8 cellular contexts compared by ENCODE assay signal in genomic region chr9:83649080-83649479, GRCh38. TPM values are rescaled to one million over a fixed set of nuclear protein-coding genes. Genes with fewer than 3 reads are reported as not detected.
DNase-seq lines count a peak whose midpoint lies in the region; ATAC-seq and TF ChIP-seq lines count a peak whose summit lies in the region.

No MANE protein-coding gene starts in this region.

- no peak overlapping the region for H3K4ac ChIP-seq in mesendoderm (ENCODE audit: low read depth, low read length)

- H3K79me2 ChIP-seq in HCT116 (ENCODE audit: insufficient read depth, low read length) (no peaks in the 10 kb centered on the region; the same call in 1 of the 2 replicates), mesendoderm (ENCODE audit: control insufficient read depth, insufficient read depth, low read length) (no peaks in the 10 kb centered on the region)

- H3K4me3 ChIP-seq in HCT116 (replicated peaks in 1 of 2; ENCODE audit: low read depth in 1 of 2, low read length in 2 of 2) (no peak overlapping the region), mesendoderm (ENCODE audit: low read length) (no peak overlapping the region)

- TF ChIP-seq CTCF in HCT116 (IDR thresholded peaks at IDR 0.05 in 2 of 3, conservative IDR thresholded peaks at IDR 0.05 in 1 of 3; ENCODE audit: borderline replicate concordance in 1 of 3, insufficient read depth in 1 of 3, low read depth in 2 of 3, low read length in 2 of 3): peak; percentile 36 to 83 (median 81); a peak in 5 of 6 replicates

- H3K9me2 ChIP-seq in HCT116 (ENCODE audit: insufficient read depth): no peaks in the 10 kb centered on the region

- no peak for TF ChIP-seq POLR2A in HCT116 (IDR thresholded peaks at IDR 0.05; ENCODE audit: borderline replicate concordance, extremely low read depth, insufficient read depth, insufficient read length)

- no CpG with 5 or more reads among the region's 8 CpGs for WGBS in mesendoderm (ENCODE audit: extremely low coverage, insufficient coverage, low lambda C conversion rate)

- H3K23ac ChIP-seq in mesendoderm (ENCODE audit: low read length): no peak overlapping the region

- no peak overlapping the region for H4K8ac ChIP-seq in mesendoderm (ENCODE audit: low read depth, low read length)

- BruUV-seq in HCT116 (replicated peaks; lab: Mats Ljungman, UMichigan): no TSS peak

- H3K79me1 ChIP-seq in mesendoderm (ENCODE audit: low read length): no peaks in the 10 kb centered on the region

- no peak overlapping the region for H2AFZ ChIP-seq in HCT116 (ENCODE audit: low read depth, low read length, poor library complexity, severe bottlenecking)

- no peak overlapping the region for H3K27ac ChIP-seq in HCT116 (ENCODE audit: low read depth, low read length)
- no peak overlapping the region for H3K27ac ChIP-seq in mesendoderm (ENCODE audit: low read depth, low read length)

- peak; percentile 52 for DNase-seq in EH (ENCODE audit: low read depth)
- DNase-seq in HCT116 (ENCODE audit: low read depth, low spot score): peak; percentile 6
- DNase-seq in NCI-H2196 treated with DMSO at 0.1 percent for 48 hours (lab: John Stamatoyannopoulos, UW; ENCODE audit: unreplicated experiment): peak; percentile 7
- peak; percentile 75 for DNase-seq in activated CD4-positive, alpha-beta memory T cell treated with anti-CD3 and anti-CD28 coated beads, Interleukin-2, amount 10 ng/mL, durations not matched to agents 7 days and 5 days
- DNase-seq in effector CD4-positive, alpha-beta T cell: peak; percentile 73
- peak; percentile 81 for DNase-seq in mesendoderm
- DNase-seq in stimulated activated CD8-positive, alpha-beta memory T cell treated with anti-CD3 and anti-CD28 coated beads, Interleukin-4, amount 100 ng/mL, for 4 hours (ENCODE audit: low read depth in 2 of 2, low spot score in 1 of 2): peak; percentile 42 to 64

- H3K4me2 ChIP-seq in HCT116 (ENCODE audit: low read length) (no peak overlapping the region), mesendoderm (ENCODE audit: low read length) (no peak overlapping the region)

- H3K27me3 ChIP-seq in HCT116 (ENCODE audit: insufficient read depth, low read length): no peaks in the 10 kb centered on the region
- H3K27me3 ChIP-seq in mesendoderm (ENCODE audit: insufficient read depth, low read length, poor library complexity): no peaks in the 10 kb centered on the region

- H3K4me1 Mint-ChIP-seq in activated CD4-positive, alpha-beta memory T cell treated with anti-CD3 and anti-CD28 coated beads, Interleukin-2, amount 10 ng/mL, durations not matched to agents 7 days and 5 days: peaks cover 5% of the 10 kb centered on the region

- no peak overlapping the region for H3K18ac ChIP-seq in mesendoderm (ENCODE audit: low read length)

- H3K27me3 Mint-ChIP-seq in activated CD4-positive, alpha-beta memory T cell treated with anti-CD3 and anti-CD28 coated beads, Interleukin-2, amount 10 ng/mL, durations not matched to agents 7 days and 5 days: no peaks in the 10 kb centered on the region

- H2BK5ac ChIP-seq in mesendoderm (ENCODE audit: low read length): no peak overlapping the region

- no peak overlapping the region for H3K27ac Mint-ChIP-seq in activated CD4-positive, alpha-beta memory T cell treated with anti-CD3 and anti-CD28 coated beads, Interleukin-2, amount 10 ng/mL, durations not matched to agents 7 days and 5 days

- ATAC-seq in HCT116 (peak; percentile 92), HG03469 (IDR thresholded peaks at IDR 0.05; ENCODE audit: unreplicated experiment) (no peak)

- intact Hi-C loops in HCT116 (cut with micrococcal nuclease): loop anchor here (1.0 to 2.0 kb wide), 2 partner anchors 28 to 315 kb away; no protein-coding TSS in a partner anchor

- no peak overlapping the region for H2BK15ac ChIP-seq in mesendoderm (replicated peaks; ENCODE audit: low read depth)

- TF ChIP-seq RAD21 in HCT116 (IDR thresholded peaks at IDR 0.05; ENCODE audit: low read depth): peak; percentile 64

- POLR2A ChIA-PET in HCT116 (lab: Charles Lee): no interaction called here
- POLR2A ChIA-PET in activated CD4-positive, alpha-beta memory T cell treated with anti-CD3 and anti-CD28 coated beads, Interleukin-2, amount 10 ng/mL, durations not matched to agents 7 days and 5 days (lab: Charles Lee): interaction anchor here (0.6 to 2.0 kb wide), 3 partner anchors 26 to 59 kb away, joined by 4 to 9 read pairs (median 7); partner anchors contain the start of genes IDNK and UBQLN1

- 0 out of 2 replicates have a peak, but pooled peaks cover 4% of the 10 kb centered on the region for H4K20me1 ChIP-seq in HCT116 (ENCODE audit: insufficient read depth)

- no peak overlapping the region for H4K5ac ChIP-seq in mesendoderm (ENCODE audit: low read length)

- CTCF ChIA-PET in HCT116 (lab: Charles Lee): interaction anchor here (0.5 to 2.9 kb wide), 17 partner anchors 8 to 1861 kb away, joined by 3 to 20 read pairs (median 5); partner anchors contain the start of gene UBQLN1
- CTCF ChIA-PET in activated CD4-positive, alpha-beta memory T cell treated with anti-CD3 and anti-CD28 coated beads, Interleukin-2, amount 10 ng/mL, durations not matched to agents 7 days and 5 days (lab: Charles Lee): interaction anchor here (0.5 to 7.5 kb wide), 14 partner anchors 8 to 272 kb away, joined by 3 to 60 read pairs (median 4); partner anchors contain the start of genes IDNK and UBQLN1

- H2BK120ac ChIP-seq in mesendoderm (ENCODE audit: low read depth, low read length): no peak overlapping the region

- RAD21 ChIA-PET in HCT116 (lab: Charles Lee; ENCODE audit: low non-redundant PET in 1 of 2, low total read pairs in 2 of 2, uncharacterized antibody in 2 of 2, unreplicated experiment in 2 of 2): interaction anchor here in 1 of 2 experiments (0.8 to 1.2 kb wide), 2 partner anchors 28 to 681 kb away, joined by 4 read pairs; no protein-coding TSS in a partner anchor

- H3K4me3 Mint-ChIP-seq in activated CD4-positive, alpha-beta memory T cell treated with anti-CD3 and anti-CD28 coated beads, Interleukin-2, amount 10 ng/mL, durations not matched to agents 7 days and 5 days: no peak overlapping the region

- H2AK5ac ChIP-seq in mesendoderm (ENCODE audit: low read length): no peak overlapping the region

- H3K36me3 ChIP-seq in HCT116 (ENCODE audit: control insufficient read depth in 1 of 2, insufficient read depth in 2 of 2, low read length in 2 of 2) (peaks cover 7 to 18% of the 10 kb centered on the region in 2 experiments), mesendoderm (ENCODE audit: control insufficient read depth, insufficient read depth, low read length) (no peaks in the 10 kb centered on the region)

- no peak overlapping the region for H3K56ac ChIP-seq in mesendoderm (ENCODE audit: low read length)

- peaks cover 27% of the 10 kb centered on the region for H3K36me3 Mint-ChIP-seq in activated CD4-positive, alpha-beta memory T cell treated with anti-CD3 and anti-CD28 coated beads, Interleukin-2, amount 10 ng/mL, durations not matched to agents 7 days and 5 days (ENCODE audit: low read depth)

- H3K9me3 ChIP-seq in HCT116 (ENCODE audit: control insufficient read depth in 1 of 2, insufficient read depth in 1 of 2, low read depth in 1 of 2, low read length in 2 of 2): no peaks in the 10 kb centered on the region

- no peaks in the 10 kb centered on the region for H3K9me3 Mint-ChIP-seq in activated CD4-positive, alpha-beta memory T cell treated with anti-CD3 and anti-CD28 coated beads, Interleukin-2, amount 10 ng/mL, durations not matched to agents 7 days and 5 days

- H3K4me1 ChIP-seq in HCT116 (ENCODE audit: control insufficient read depth in 1 of 2, insufficient read depth in 2 of 2, low read length in 2 of 2): no peaks in the 10 kb centered on the region
- H3K4me1 ChIP-seq in mesendoderm (ENCODE audit: control insufficient read depth, low read depth, low read length): no peaks in the 10 kb centered on the region

- no peak overlapping the region for H3K9ac ChIP-seq in HCT116 (ENCODE audit: low read length)
- H3K9ac ChIP-seq in mesendoderm (ENCODE audit: low read length): no peak overlapping the region

TF ChIP-seq in HCT116, 20 proteins besides CTCF, POLR2A, EP300 and RAD21:
- TF ChIP-seq ZFX (IDR thresholded peaks at IDR 0.05) (no peak), ZNF274 (IDR thresholded peaks at IDR 0.05; ENCODE audit: low read depth, low read length) (no peak), MAX (IDR thresholded peaks at IDR 0.05) (no peak), JUND (IDR thresholded peaks at IDR 0.05) (no peak)

RNA-seq across cellular contexts. Expression of gene IDNK, which starts 26.1 kb away (rescaled TPM):
- 3.3 TPM for total RNA-seq in HCT116 (2021; ENCODE audit: unreplicated experiment)
- polyA plus RNA-seq in HCT116 (2012): 2.4 and 3.0 TPM in 2 replicates
- 1 to 10 TPM; 8.2 to 9.0 TPM for total RNA-seq in activated CD4-positive, alpha-beta memory T cell treated with anti-CD3 and anti-CD28 coated beads, Interleukin-2, amount 10 ng/mL, durations not matched to agents 7 days and 5 days
- polyA plus RNA-seq in mesendoderm (2013, experiment 1 of 2): 0.45 TPM
- polyA plus RNA-seq in mesendoderm (2013, experiment 2 of 2): 0.62 TPM

RNA-seq across cellular contexts. Expression of gene UBQLN1, which starts 58.7 kb away (rescaled TPM):
- 128 TPM for total RNA-seq in HCT116 (2021; ENCODE audit: unreplicated experiment)
- 74.8 and 85.9 TPM in 2 replicates for polyA plus RNA-seq in HCT116 (2012)
- total RNA-seq in activated CD4-positive, alpha-beta memory T cell treated with anti-CD3 and anti-CD28 coated beads, Interleukin-2, amount 10 ng/mL, durations not matched to agents 7 days and 5 days: 100 to 1,000 TPM; 109 to 112 TPM
- polyA plus RNA-seq in mesendoderm (2013, experiment 1 of 2): 92.4 TPM
- polyA plus RNA-seq in mesendoderm (2013, experiment 2 of 2): 94.3 TPM

Comparison
In these comparisons a context has a peak if more than half of its experiments do, and no peak if none do; other contexts are left out.
1. DNase-seq: peak in every context shown above with its lines; median percentile 81 in mesendoderm; 75 in activated CD4-positive, alpha-beta memory T cell treated with anti-CD3 and anti-CD28 coated beads, Interleukin-2, amount 10 ng/mL, durations not matched to agents 7 days and 5 days; 73 in effector CD4-positive, alpha-beta T cell; 53 in stimulated activated CD8-positive, alpha-beta memory T cell treated with anti-CD3 and anti-CD28 coated beads, Interleukin-4, amount 100 ng/mL, for 4 hours; 52 in EH; 7 in NCI-H2196 treated with DMSO at 0.1 percent for 48 hours; 6 in HCT116.